In genomic region chr3:71318459-71318827, GRCh38 we compare ENCODE assay signal across 1 cellular context.
TF ChIP-seq lines count a peak whose summit lies in the region.

No MANE protein-coding gene starts in this region.

TF ChIP-seq in HepG2, 621 proteins besides CTCF, POLR2A, EP300 and RAD21 (continued from another document):
- TF ChIP-seq ZNF784 (CRISPR knock-in tag; IDR thresholded peaks at IDR 0.05; ENCODE audit: borderline replicate concordance), result no peak
TF ChIP-seq in HepG2: peak in this region for 1.
